In the genomic region with DNA sequence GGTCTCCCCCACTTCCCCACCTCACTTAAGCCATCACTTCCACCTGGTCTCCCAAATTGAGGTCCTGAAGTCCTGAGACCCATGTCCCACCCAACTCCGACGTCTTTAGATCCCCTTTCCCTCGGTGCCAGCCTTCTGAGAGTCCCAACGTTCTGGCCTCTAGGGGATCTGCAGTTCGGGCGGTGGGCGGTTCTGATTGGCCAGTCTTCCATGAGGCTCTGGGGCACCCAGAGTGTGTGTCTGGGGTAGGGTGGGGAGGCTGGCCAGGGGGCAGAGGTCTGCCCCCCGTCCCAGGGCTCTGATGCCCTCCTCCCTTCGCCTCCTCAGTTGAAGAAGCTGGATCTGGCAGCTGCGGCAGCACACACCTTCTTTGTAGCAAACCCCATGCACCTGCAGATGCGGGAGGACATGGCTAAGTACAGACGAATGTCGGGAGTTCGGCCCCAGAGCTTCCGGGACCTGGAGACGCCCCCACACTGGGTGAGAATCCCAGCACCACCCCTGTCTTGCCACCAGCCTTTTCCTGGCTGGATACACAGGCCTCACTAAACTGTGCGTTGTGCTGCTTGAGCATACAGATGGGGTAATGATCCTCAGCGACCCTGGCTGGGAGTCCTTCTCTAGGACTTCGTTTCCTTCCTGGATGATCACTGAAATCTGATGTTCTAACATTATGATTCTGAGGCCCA, we compare ENCODE assay signal across 8 cellular contexts. TPM values are rescaled to one million over a fixed set of nuclear protein-coding genes. Genes with fewer than 3 reads are reported as not detected.
DNase-seq lines count a peak whose midpoint lies in the region; TF ChIP-seq lines count a peak whose summit lies in the region.

No MANE protein-coding gene starts in this region.

- peak overlapping the region; percentile 93 for H3K9ac ChIP-seq in ES-I3 (ENCODE audit: low read depth, low read length)

- H3K4me1 ChIP-seq in ES-I3 (ENCODE audit: insufficient read depth, low read length) (peaks cover 9% of the 10 kb centered on the region), Peyer's patch (peaks cover 0 to 22% (median 8%) of the 10 kb centered on the region in 4 donors), esophagus (ENCODE audit: control insufficient read depth in 2 of 2, insufficient read depth in 2 of 2, low read length in 1 of 2) (peaks cover 0 to 9% of the 10 kb centered on the region in 2 donors), osteoblast (ENCODE audit: insufficient read depth, low read length) (peaks cover 21% of the 10 kb centered on the region)

- H3K27me3 ChIP-seq in Peyer's patch (no peaks in the 10 kb centered on the region), esophagus (ENCODE audit: control insufficient read depth in 1 of 2, insufficient read depth in 2 of 2, low read length in 2 of 2) (no peaks in the 10 kb centered on the region), osteoblast (ENCODE audit: insufficient read depth, low read length) (no peaks in the 10 kb centered on the region)

- no peaks in the 10 kb centered on the region for H3K9me3 ChIP-seq in ES-I3 (ENCODE audit: control insufficient read depth, insufficient read depth, low read length)
- no peaks in the 10 kb centered on the region for H3K9me3 ChIP-seq in Peyer's patch
- peaks cover 0 to 1% of the 10 kb centered on the region in 2 donors for H3K9me3 ChIP-seq in esophagus (ENCODE audit: control insufficient read depth in 2 of 2, insufficient read depth in 1 of 2, low read depth in 1 of 2, low read length in 1 of 2)
- H3K9me3 ChIP-seq in osteoblast (ENCODE audit: low read depth, low read length), result no peaks in the 10 kb centered on the region

- peak overlapping the region; percentile 86 for H2AFZ ChIP-seq in osteoblast (ENCODE audit: low read length)

- H3K4me2 ChIP-seq in osteoblast (ENCODE audit: insufficient read depth, low read length), result peak overlapping the region; percentile 91

- H3K27ac ChIP-seq in Peyer's patch (peak overlapping the region; percentile 64 to 77 (median 70)), esophagus (ENCODE audit: low read depth in 2 of 2, low read length in 1 of 2) (peak overlapping the region; percentile 42 to 70), osteoblast (ENCODE audit: low read depth, low read length) (peak overlapping the region; percentile 91)

- H3K4me3 ChIP-seq in Peyer's patch, result peak overlapping the region; percentile 62 to 87 (median 70)
- H3K4me3 ChIP-seq in esophagus (ENCODE audit: low read depth in 1 of 2, low read length in 2 of 2), result peak overlapping the region; percentile 56 to 70
- H3K4me3 ChIP-seq in osteoblast (ENCODE audit: insufficient read depth, low read length), result peak overlapping the region; percentile 99

- DNase-seq in Peyer's patch (peak in 2 of 3 donors; percentile 32 to 64), osteoblast (ENCODE audit: insufficient read length, low spot score, missing footprints) (peak; percentile 97), NCI-H2029 treated with DMSO at 0.1 percent for 48 hours (lab: John Stamatoyannopoulos, UW) (no peak), activated gamma-delta T cell treated with Interleukin-2 at 50 U/mL for 16 hours (no peak), hippocampal formation (lab: John Stamatoyannopoulos, UW) (no peak)
- DNase-seq in activated CD8-positive, alpha-beta memory T cell treated with anti-CD3 and anti-CD28 coated beads, Interleukin-2, amount 50 U/mL, for 4 hours, result no peak

- peaks cover 10% of the 10 kb centered on the region for H4K20me1 ChIP-seq in osteoblast (ENCODE audit: insufficient read depth, low read length)

- TF ChIP-seq CTCF in Peyer's patch (IDR thresholded peaks at IDR 0.05) (peak in 3 of 6 experiments; percentile 10 to 18 (median 11)), osteoblast (IDR thresholded peaks at IDR 0.05; ENCODE audit: extremely low read depth, low read depth, low read length) (no peak)

- WGBS in esophagus, 2 donors, result 35 to 38% methylated on average over 19 of the region's 19 CpGs

- TF ChIP-seq POLR2A in Peyer's patch (IDR thresholded peaks at IDR 0.05), result peak in 1 of 2 donors; percentile 7

- H3K36me3 ChIP-seq in ES-I3 (ENCODE audit: insufficient read depth, low read length) (0 out of 2 replicates have a peak, but pooled peaks cover 11% of the 10 kb centered on the region), Peyer's patch (peaks cover 0 to 6% (median 0%) of the 10 kb centered on the region in 3 donors), esophagus (ENCODE audit: control insufficient read depth in 2 of 2, insufficient read depth in 2 of 2, low read length in 1 of 2) (peaks cover 0 to 5% of the 10 kb centered on the region in 2 donors), osteoblast (ENCODE audit: insufficient read depth, low read length) (peaks cover 36% of the 10 kb centered on the region)

- peaks cover 45% of the 10 kb centered on the region for H3K79me2 ChIP-seq in osteoblast (ENCODE audit: insufficient read depth, low read length)

RNA-seq across cellular contexts. Expression of a gene that starts 1.5 kb away (rescaled TPM):
- total RNA-seq in Peyer's patch (10 to 100 TPM in 2 of 4 donors, 1 to 10 TPM in 2; 3.7 to 40.4 (median 8.7) TPM), osteoblast (108 and 130 TPM in 2 replicates)
- polyA plus RNA-seq in esophagus, result 1 to 10 TPM; 3.4 to 3.9 TPM

RNA-seq across cellular contexts. Expression of a gene that starts 8.1 kb away (rescaled TPM):
- total RNA-seq in Peyer's patch (10 to 100 TPM in 1 of 4 donors, 1 to 10 TPM in 2, not detected in 1; 2.5 to 11.6 (median 4.1) TPM), osteoblast (1.4 and 5.0 TPM in 2 replicates)
- polyA plus RNA-seq in esophagus, result 1 to 10 TPM; 2.1 to 2.5 TPM

RNA-seq across cellular contexts. Expression of a gene that starts 11.0 kb away (rescaled TPM):
- total RNA-seq in Peyer's patch (1 to 10 TPM in 1 of 4 donors, under 1 TPM in 2, not detected in 1; 0.85 to 6.6 (median 0.94) TPM), osteoblast (1.4 and 2.7 TPM in 2 replicates)
- 1 to 10 TPM; 1.1 to 1.3 TPM for polyA plus RNA-seq in esophagus

RNA-seq across cellular contexts. Expression of a gene that starts 21.4 kb away (rescaled TPM):
- total RNA-seq in Peyer's patch (10 to 100 TPM; 44.2 to 51.2 (median 46.3) TPM), osteoblast (4.0 and 5.0 TPM in 2 replicates)
- 10 to 100 TPM; 14.6 to 19.3 TPM for polyA plus RNA-seq in esophagus

RNA-seq across cellular contexts. Expression of a gene that starts 22.3 kb away (rescaled TPM):
- total RNA-seq in Peyer's patch, result 10 to 100 TPM; 41.0 to 94.1 (median 47.1) TPM
- 10 to 100 TPM; 21.4 to 40.7 TPM for polyA plus RNA-seq in esophagus
- total RNA-seq in osteoblast, result 65.7 and 77.1 TPM in 2 replicates

Comparison
In these comparisons a context has a peak if more than half of its experiments do, and no peak if none do; other contexts are left out.
1. DNase-seq: peak in Peyer's patch (2 of 3) and osteoblast (single experiment); none in NCI-H2029 treated with DMSO at 0.1 percent for 48 hours (single experiment), activated gamma-delta T cell treated with Interleukin-2 at 50 U/mL for 16 hours (single experiment), hippocampal formation (0 of 2) and activated CD8-positive, alpha-beta memory T cell treated with anti-CD3 and anti-CD28 coated beads, Interleukin-2, amount 50 U/mL, for 4 hours (single experiment).
2. Peak in every context shown above with its lines, with median percentiles within 50 percentile points of each other: H3K27ac ChIP-seq and H3K4me3 ChIP-seq.